In genomic region chr1:42046772-42047552, GRCh38 we compare ENCODE assay signal across 17 cellular contexts.
DNase-seq lines count a peak whose midpoint lies in the region; ATAC-seq and TF ChIP-seq lines count a peak whose summit lies in the region.
"Had no signal": no experiment of that assay in that cellular context is flagged by ENCODE, and none has a peak within 500 bp of the region (broad histone marks: within the 10 kb centered on the region; RNA-seq: fewer than 3 reads in every experiment).

No MANE protein-coding gene starts in this region.

- intact Hi-C loops in adrenal gland (cut with DNase I) = loop anchor here in 1 of 2 donors (10.0 kb wide), 1 partner anchor 472 kb away; no protein-coding TSS in a partner anchor
- intact Hi-C loops in activated CD4-positive, alpha-beta memory T cell treated with anti-CD3 and anti-CD28 coated beads for 36 hours (cut with micrococcal nuclease) = no loop called here

- in situ Hi-C loops in ACHN (cut with HindIII; ENCODE audit: low pct_ligation_motif_present, low pct_unique_long_range_greater_than_20kb, low sequenced_read_pairs) = no loop called here

- no peaks in the 10 kb centered on the region for H3K36me3 Mint-ChIP-seq in activated CD4-positive, alpha-beta memory T cell treated with anti-CD3 and anti-CD28 coated beads for 36 hours
- H3K36me3 Mint-ChIP-seq: natural killer cell had no signal

- H2AK5ac ChIP-seq in mesenchymal stem cell (ENCODE audit: low read length, severe bottlenecking) = no peak overlapping the region

- H3K79me1 ChIP-seq in mesenchymal stem cell (replicated peaks; ENCODE audit: low read length, poor library complexity, severe bottlenecking) = no peaks in the 10 kb centered on the region

- TF ChIP-seq POLR2A in adrenal gland (IDR thresholded peaks at IDR 0.05) = no peak

- no peak overlapping the region for H4K8ac ChIP-seq in mesenchymal stem cell (ENCODE audit: low read length)

- H3K23ac ChIP-seq in mesenchymal stem cell (ENCODE audit: low read length in 2 of 2) = no peak overlapping the region

- H2BK5ac ChIP-seq in mesenchymal stem cell (ENCODE audit: low read depth, low read length, poor library complexity, severe bottlenecking) = no peak overlapping the region

- H3K9ac ChIP-seq in mesenchymal stem cell (ENCODE audit: low read length) = no peak overlapping the region
- H3K9ac ChIP-seq: BLaER1 had no signal

- H3K4me1 ChIP-seq in adrenal gland (replicated peaks in 1 of 2) (peaks cover 0 to 9% of the 10 kb centered on the region in 2 donors), mesenchymal stem cell (ENCODE audit: control insufficient read depth, insufficient read depth, low read depth, low read length) (no peaks in the 10 kb centered on the region)
- H3K4me1 ChIP-seq: left lung had no signal

- H3K4me2 ChIP-seq in mesenchymal stem cell (ENCODE audit: low read length, poor library complexity, severe bottlenecking) = no peak overlapping the region
- H3K4me2 ChIP-seq: BLaER1 had no signal

- H2BK15ac ChIP-seq in mesenchymal stem cell (ENCODE audit: low read depth, poor library complexity, severe bottlenecking) = no peak overlapping the region

- H3K4ac ChIP-seq in mesenchymal stem cell (ENCODE audit: low read depth in 1 of 2, low read length in 2 of 2) = no peak overlapping the region

- H3K18ac ChIP-seq in mesenchymal stem cell (ENCODE audit: low read depth in 1 of 2, low read length in 2 of 2) = no peak overlapping the region

- H4K91ac ChIP-seq in mesenchymal stem cell (ENCODE audit: low read length) = no peak overlapping the region

- no peak overlapping the region for H2AFZ ChIP-seq in mesenchymal stem cell (ENCODE audit: low read depth, low read length)

- WGBS in adrenal gland, 4 donors = 38 to 58% (median 50%) methylated on average over 3 to 4 of the region's 4 CpGs
- 88% methylated on average over 4 of the region's 4 CpGs for WGBS in mesenchymal stem cell

- H3K27me3 Mint-ChIP-seq in activated CD4-positive, alpha-beta memory T cell treated with anti-CD3 and anti-CD28 coated beads for 36 hours = peaks cover 16% of the 10 kb centered on the region

- H3K4me1 Mint-ChIP-seq in activated CD4-positive, alpha-beta memory T cell treated with anti-CD3 and anti-CD28 coated beads for 36 hours (ENCODE audit: low read depth) = no peaks in the 10 kb centered on the region
- H3K4me1 Mint-ChIP-seq: activated CD4-positive, alpha-beta T cell treated with anti-CD3 and anti-CD28 coated beads, Interleukin-2, amount 10 ng/mL, durations not matched to agents 24 days and 14 days; natural killer cell had no signal

- H3K36me3 ChIP-seq in adrenal gland (replicated peaks in 1 of 2) (no peaks in the 10 kb centered on the region), mesenchymal stem cell (ENCODE audit: control insufficient read depth in 1 of 2, insufficient read depth in 2 of 2, low read depth in 1 of 2, low read length in 2 of 2) (no peaks in the 10 kb centered on the region)
- H3K36me3 ChIP-seq: BLaER1, left lung had no signal

- ATAC-seq in HG02885 (IDR thresholded peaks at IDR 0.05; ENCODE audit: poor library complexity, unreplicated experiment) (no peak), GM19395 (IDR thresholded peaks at IDR 0.05; ENCODE audit: unreplicated experiment) (no peak)
- ATAC-seq: left lung, natural killer cell, Panc1 had no signal

- no peak overlapping the region for H2BK12ac ChIP-seq in mesenchymal stem cell (ENCODE audit: low read length in 2 of 2)

- CTCF ChIA-PET in activated CD4-positive, alpha-beta memory T cell treated with anti-CD3 and anti-CD28 coated beads for 36 hours (lab: Charles Lee) = interaction anchor here (0.6 kb wide), 1 partner anchor 245 kb away, joined by 3 read pairs; no protein-coding TSS in a partner anchor

- H3K4me3 ChIP-seq in adrenal gland = no peak overlapping the region
- H3K4me3 ChIP-seq in mesenchymal stem cell (ENCODE audit: insufficient read depth in 1 of 2, low read depth in 1 of 2, low read length in 2 of 2) = no peak overlapping the region
- H3K4me3 ChIP-seq: BLaER1, left lung had no signal

- H3K9me3 ChIP-seq in adrenal gland (replicated peaks in 1 of 3) (no peaks in the 10 kb centered on the region), mesenchymal stem cell (ENCODE audit: control insufficient read depth, low read length) (no peaks in the 10 kb centered on the region)
- H3K9me3 ChIP-seq: BLaER1, left lung had no signal

- H3K27ac ChIP-seq in adrenal gland = no peak overlapping the region
- H3K27ac ChIP-seq in mesenchymal stem cell (ENCODE audit: low read length, poor library complexity, severe bottlenecking) = no peak overlapping the region
- H3K27ac ChIP-seq: BLaER1, HL-60, left lung had no signal

- no peak overlapping the region for H3K4me3 Mint-ChIP-seq in activated CD4-positive, alpha-beta memory T cell treated with anti-CD3 and anti-CD28 coated beads for 36 hours
- H3K4me3 Mint-ChIP-seq: activated CD4-positive, alpha-beta T cell treated with anti-CD3 and anti-CD28 coated beads, Interleukin-2, amount 10 ng/mL, durations not matched to agents 24 days and 14 days; natural killer cell; T-helper 1 cell treated with Interleukin-12 subunit alpha and Interleukin-12 subunit beta and Interleukin-4 antibody, amounts not matched to agents 30 μg/mL and 1 μg/mL, for 36 hours had no signal

- no peak overlapping the region for H2BK120ac ChIP-seq in mesenchymal stem cell (ENCODE audit: low read depth, low read length)

- no peak overlapping the region for H3K14ac ChIP-seq in mesenchymal stem cell (ENCODE audit: low read length in 2 of 2)

- no peak for TF ChIP-seq CTCF in adrenal gland (IDR thresholded peaks at IDR 0.05)

- H3K27me3 ChIP-seq in adrenal gland (no peaks in the 10 kb centered on the region), mesenchymal stem cell (ENCODE audit: control insufficient read depth in 1 of 2, insufficient read depth in 1 of 2, low read length in 2 of 2) (peaks cover 36 to 67% of the 10 kb centered on the region in 2 experiments)
- H3K27me3 ChIP-seq: BLaER1, left lung had no signal

- POLR2A ChIA-PET in activated CD4-positive, alpha-beta memory T cell treated with anti-CD3 and anti-CD28 coated beads for 36 hours (lab: Charles Lee) = no interaction called here

- peak; percentile 93 for DNase-seq in LHCN-M2 (ENCODE audit: low read depth)
- DNase-seq in NCI-H2171 treated with DMSO at 0.1 percent for 48 hours (lab: John Stamatoyannopoulos, UW) = peak; percentile 92
- peak in 6 of 7 donors; percentile 48 to 80 (median 62) for DNase-seq in adrenal gland
- DNase-seq in mesenchymal stem cell = peak; percentile 6
- no peak for DNase-seq in activated CD4-positive, alpha-beta memory T cell treated with anti-CD3 and anti-CD28 coated beads for 36 hours
- DNase-seq in ACHN = no peak
- DNase-seq: activated CD4-positive, alpha-beta T cell treated with anti-CD3 and anti-CD28 coated beads, Interleukin-2, amount 10 ng/mL, durations not matched to agents 24 days and 14 days; activated T-cell treated with anti-CD3 and anti-CD28 coated beads, Interleukin-2, amount 50 U/mL, for 48 hours; left lung; natural killer cell; NCI-H2081 had no signal

- no peak overlapping the region for H3K27ac Mint-ChIP-seq in activated CD4-positive, alpha-beta memory T cell treated with anti-CD3 and anti-CD28 coated beads for 36 hours
- H3K27ac Mint-ChIP-seq: activated CD4-positive, alpha-beta T cell treated with anti-CD3 and anti-CD28 coated beads, Interleukin-2, amount 10 ng/mL, durations not matched to agents 24 days and 14 days; natural killer cell; T-helper 1 cell treated with Interleukin-12 subunit alpha and Interleukin-12 subunit beta and Interleukin-4 antibody, amounts not matched to agents 30 μg/mL and 1 μg/mL, for 36 hours had no signal

- no peaks in the 10 kb centered on the region for H3K9me3 Mint-ChIP-seq in activated CD4-positive, alpha-beta memory T cell treated with anti-CD3 and anti-CD28 coated beads for 36 hours
- H3K9me3 Mint-ChIP-seq: activated CD4-positive, alpha-beta T cell treated with anti-CD3 and anti-CD28 coated beads, Interleukin-2, amount 10 ng/mL, durations not matched to agents 24 days and 14 days; natural killer cell; T-helper 1 cell treated with Interleukin-12 subunit alpha and Interleukin-12 subunit beta and Interleukin-4 antibody, amounts not matched to agents 30 μg/mL and 1 μg/mL, for 36 hours had no signal

Comparison
In these comparisons a context has a peak if more than half of its experiments do, and no peak if none do; other contexts are left out.
1. DNase-seq: peak in LHCN-M2 (single experiment), NCI-H2171 treated with DMSO at 0.1 percent for 48 hours (single experiment), adrenal gland (6 of 7) and mesenchymal stem cell (single experiment); none in activated CD4-positive, alpha-beta memory T cell treated with anti-CD3 and anti-CD28 coated beads for 36 hours (single experiment) and ACHN (single experiment).